In genomic region chr19:17118957-17119356, GRCh38 we compare ENCODE assay signal across 13 cellular contexts.
"Had no signal": no experiment of that assay in that cellular context is flagged by ENCODE, and none has a peak within 500 bp of the region (broad histone marks: within the 10 kb centered on the region; RNA-seq: fewer than 3 reads in every experiment).

No MANE protein-coding gene starts in this region.

- H3K4me3 ChIP-seq: cardiac muscle cell, heart right ventricle, psoas muscle, spleen had no signal

- H3K36me3 ChIP-seq: cardiac muscle cell had no signal

- H3K27ac ChIP-seq: cardiac muscle cell, heart right ventricle, psoas muscle had no signal

- ATAC-seq: activated T-cell treated with anti-CD3 and anti-CD28 coated beads, Interleukin-2, amount 50 U/mL, for 72 hours; heart right ventricle; natural killer cell treated with Interleukin-12 subunit alpha and Interleukin-12 subunit beta and Interleukin-15 and Interleukin-18, amount 100 ng/mL, for 72 hours; psoas muscle; sciatic nerve had no signal

- DNase-seq: activated CD4-positive, alpha-beta memory T cell treated with anti-CD3 and anti-CD28 coated beads for 36 hours; activated naive CD4-positive, alpha-beta T cell; activated T-cell treated with anti-CD3 and anti-CD28 coated beads, Interleukin-2, amount 50 U/mL, for 72 hours; effector CD4-positive, alpha-beta T cell; heart right ventricle; psoas muscle; spleen; stimulated activated CD4-positive, alpha-beta T cell treated with anti-CD3 and anti-CD28 coated beads, Interleukin-1b, Interleukin-23, amount 100 ng/mL, for 48 hours; stimulated activated naive CD4-positive, alpha-beta T cell; substantia nigra had no signal

- H3K27me3 ChIP-seq: cardiac muscle cell, heart right ventricle, spleen had no signal
